1 cellular context compared by ENCODE assay signal in genomic region chr1:27605300-27605766, GRCh38.
TF ChIP-seq lines count a peak whose summit lies in the region.

No MANE protein-coding gene starts in this region.

TF ChIP-seq in GM23338, 12 proteins besides CTCF, POLR2A, EP300 and RAD21 (continued from another document):
- TF ChIP-seq ZNF462 (CRISPR knock-in tag; IDR thresholded peaks at IDR 0.05) (no peak), ZNF331 (CRISPR knock-in tag; IDR thresholded peaks at IDR 0.05; ENCODE audit: low read depth) (no peak), REST (IDR thresholded peaks at IDR 0.05; ENCODE audit: unreplicated experiment) (no peak), ZNF114 (CRISPR knock-in tag; IDR thresholded peaks at IDR 0.05) (no peak), EZH2phosphoT487 (IDR thresholded peaks at IDR 0.05; ENCODE audit: unreplicated experiment) (no peak), EZH2 (IDR thresholded peaks at IDR 0.05; ENCODE audit: low read depth, unreplicated experiment) (no peak), STAT1 (IDR thresholded peaks at IDR 0.05; ENCODE audit: unreplicated experiment) (no peak), NANOG (IDR thresholded peaks at IDR 0.05; ENCODE audit: borderline replicate concordance) (no peak)
